ENCODE assay signal across 1 cellular context in genomic region chr15:78564743-78565096, GRCh38.
TF ChIP-seq lines count a peak whose summit lies in the region.

No MANE protein-coding gene starts in this region.

TF ChIP-seq in GM23338, 12 proteins besides CTCF, POLR2A, EP300 and RAD21 (continued from another document):
- TF ChIP-seq ZNF462 (CRISPR knock-in tag; IDR thresholded peaks at IDR 0.05) (no peak), CREB1 (CRISPR knock-in tag; IDR thresholded peaks at IDR 0.05; ENCODE audit: low read depth) (no peak), ZNF331 (CRISPR knock-in tag; IDR thresholded peaks at IDR 0.05; ENCODE audit: low read depth) (no peak), POLR2AphosphoS5 (IDR thresholded peaks at IDR 0.05; ENCODE audit: low read depth) (no peak)
